Comparison of ENCODE assay signal across 8 cellular contexts in the genomic region with DNA sequence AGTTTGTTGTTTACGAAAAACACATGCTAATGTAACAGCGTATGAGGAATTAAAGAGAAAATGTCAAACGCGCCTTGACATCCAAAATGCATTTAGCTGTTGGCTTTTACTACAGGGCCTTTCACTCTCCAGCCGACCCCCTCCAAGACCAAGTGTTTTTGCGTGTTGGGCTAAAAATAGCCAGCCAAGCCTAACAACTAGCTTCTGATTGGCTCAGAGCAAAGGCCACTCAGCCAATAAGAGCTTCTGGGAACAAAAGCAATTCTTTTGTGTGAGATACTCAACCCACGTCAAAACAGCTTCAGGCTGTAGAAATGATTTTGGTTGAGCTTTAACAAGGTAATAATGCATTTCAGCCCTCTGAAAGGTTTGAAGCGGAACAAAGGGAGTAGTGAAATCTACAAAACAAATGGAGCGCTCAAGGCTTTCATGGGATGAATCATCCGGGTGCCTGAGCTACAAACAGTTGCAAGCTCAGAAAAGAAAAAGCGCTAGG.
DNase-seq lines count a peak whose midpoint lies in the region; ATAC-seq and TF ChIP-seq lines count a peak whose summit lies in the region.

No MANE protein-coding gene starts in this region.

- H3K4me3 Mint-ChIP-seq in IgD-negative memory B cell = peak overlapping the region; percentile 8 to 92 (median 76)
- peak overlapping the region; percentile 66 for H3K4me3 Mint-ChIP-seq in activated CD8-positive, alpha-beta T cell treated with anti-CD3 and anti-CD28 coated beads, Interleukin-2, amount 10 ng/mL, durations not matched to agents 7 days and 5 days
- H3K4me3 Mint-ChIP-seq in nephron progenitor cell = peak overlapping the region; percentile 96

- H3K27ac Mint-ChIP-seq in IgD-negative memory B cell = peak overlapping the region in 1 of 3 donors; percentile 7
- H3K27ac Mint-ChIP-seq in activated CD8-positive, alpha-beta T cell treated with anti-CD3 and anti-CD28 coated beads, Interleukin-2, amount 10 ng/mL, durations not matched to agents 7 days and 5 days = no peak overlapping the region
- peak overlapping the region; percentile 99 for H3K27ac Mint-ChIP-seq in nephron progenitor cell

- no peaks in the 10 kb centered on the region for H3K27me3 ChIP-seq in foreskin keratinocyte

- in situ Hi-C loops in G401 (cut with HindIII; ENCODE audit: low sequenced_read_pairs) = no loop called here

- H3K27ac ChIP-seq in foreskin keratinocyte = peak overlapping the region; percentile 84

- H3K4me1 ChIP-seq in foreskin keratinocyte = peaks cover 5% of the 10 kb centered on the region

- no peaks in the 10 kb centered on the region for H3K36me3 Mint-ChIP-seq in IgD-negative memory B cell
- no peaks in the 10 kb centered on the region for H3K36me3 Mint-ChIP-seq in activated CD8-positive, alpha-beta T cell treated with anti-CD3 and anti-CD28 coated beads, Interleukin-2, amount 10 ng/mL, durations not matched to agents 7 days and 5 days (ENCODE audit: low read depth)
- no peaks in the 10 kb centered on the region for H3K36me3 Mint-ChIP-seq in nephron progenitor cell (ENCODE audit: low read depth)

- H3K27me3 Mint-ChIP-seq in IgD-negative memory B cell (peaks cover 8% of the 10 kb centered on the region), nephron progenitor cell (ENCODE audit: low read depth, poor library complexity) (peaks cover 3% of the 10 kb centered on the region)
- H3K27me3 Mint-ChIP-seq in activated CD8-positive, alpha-beta T cell treated with anti-CD3 and anti-CD28 coated beads, Interleukin-2, amount 10 ng/mL, durations not matched to agents 7 days and 5 days (ENCODE audit: low read depth) = peaks cover 10% of the 10 kb centered on the region

- H3K9me3 Mint-ChIP-seq in IgD-negative memory B cell (no peaks in the 10 kb centered on the region), nephron progenitor cell (no peaks in the 10 kb centered on the region)
- H3K9me3 Mint-ChIP-seq in activated CD8-positive, alpha-beta T cell treated with anti-CD3 and anti-CD28 coated beads, Interleukin-2, amount 10 ng/mL, durations not matched to agents 7 days and 5 days (ENCODE audit: insufficient read depth) = no peaks in the 10 kb centered on the region

- ATAC-seq in GM21526 (IDR thresholded peaks at IDR 0.05; ENCODE audit: low FRiP score, unreplicated experiment) (peak; percentile 72), foreskin keratinocyte (peak; percentile 90)
- ATAC-seq in activated CD8-positive, alpha-beta T cell treated with anti-CD3 and anti-CD28 coated beads, Interleukin-2, amount 10 ng/mL, durations not matched to agents 7 days and 5 days = peak; percentile 45

- CTCF ChIA-PET in activated CD8-positive, alpha-beta T cell treated with anti-CD3 and anti-CD28 coated beads, Interleukin-2, amount 10 ng/mL, durations not matched to agents 7 days and 5 days (lab: Charles Lee) = interaction anchor here (0.6 to 2.7 kb wide), 77 partner anchors 8 to 1452 kb away, joined by 3 to 50 read pairs (median 4); a partner anchor contains a TSS

- POLR2A ChIA-PET in activated CD8-positive, alpha-beta T cell treated with anti-CD3 and anti-CD28 coated beads, Interleukin-2, amount 10 ng/mL, durations not matched to agents 7 days and 5 days (lab: Charles Lee) = interaction anchor here (0.6 to 2.4 kb wide), 3 partner anchors 306 to 764 kb away, joined by 3 to 17 read pairs (median 8); a partner anchor contains a TSS

- peaks cover 4 to 5% (median 5%) of the 10 kb centered on the region in 3 donors for H3K4me1 Mint-ChIP-seq in IgD-negative memory B cell
- H3K4me1 Mint-ChIP-seq in activated CD8-positive, alpha-beta T cell treated with anti-CD3 and anti-CD28 coated beads, Interleukin-2, amount 10 ng/mL, durations not matched to agents 7 days and 5 days (ENCODE audit: low read depth) = peaks cover 9% of the 10 kb centered on the region
- H3K4me1 Mint-ChIP-seq in nephron progenitor cell = peaks cover 49% of the 10 kb centered on the region

- DNase-seq in G401 (ENCODE audit: low spot score) (peak; percentile 99), foreskin keratinocyte (peak; percentile 82 to 92), nephron progenitor cell (peak; percentile 62), NCI-H526 treated with DMSO at 0.1 percent for 48 hours (lab: John Stamatoyannopoulos, UW) (no peak), DMS79 (lab: John Stamatoyannopoulos, UW) (no peak)
- DNase-seq in activated CD8-positive, alpha-beta T cell treated with anti-CD3 and anti-CD28 coated beads, Interleukin-2, amount 10 ng/mL, durations not matched to agents 7 days and 5 days = peak; percentile 22

- TF ChIP-seq CTCF in foreskin keratinocyte (conservative IDR thresholded peaks at IDR 0.05) (no peak), nephron progenitor cell (IDR thresholded peaks at IDR 0.05) (no peak)

Comparison
In these comparisons a context has a peak if more than half of its experiments do, and no peak if none do; other contexts are left out.
1. DNase-seq: peak in G401 (single experiment), activated CD8-positive, alpha-beta T cell treated with anti-CD3 and anti-CD28 coated beads, Interleukin-2, amount 10 ng/mL, durations not matched to agents 7 days and 5 days (single experiment), foreskin keratinocyte (2 of 2) and nephron progenitor cell (single experiment); none in NCI-H526 treated with DMSO at 0.1 percent for 48 hours (single experiment) and DMS79 (single experiment).
2. Peak in every context shown above with its lines, with median percentiles within 50 percentile points of each other: ATAC-seq and H3K4me3 Mint-ChIP-seq.